In genomic region chr1:76005755-76006154, GRCh38 we compare ENCODE assay signal across 17 cellular contexts.
DNase-seq lines count a peak whose midpoint lies in the region; ATAC-seq and TF ChIP-seq lines count a peak whose summit lies in the region.
"Had no signal": no experiment of that assay in that cellular context is flagged by ENCODE, and none has a peak within 500 bp of the region (broad histone marks: within the 10 kb centered on the region; RNA-seq: fewer than 3 reads in every experiment).

No MANE protein-coding gene starts in this region.

- 62% methylated on average over 4 of the region's 4 CpGs for WGBS in hepatocyte (ENCODE audit: low lambda C conversion rate, missing lambda C conversion rate)

- no peak overlapping the region for H3K9ac ChIP-seq in adipocyte (ENCODE audit: low read length)

- no peak for TF ChIP-seq CTCF in hepatocyte (IDR thresholded peaks at IDR 0.05; ENCODE audit: poor library complexity)

- TF ChIP-seq POLR2A in GM18505 (IDR thresholded peaks at IDR 0.05; ENCODE audit: borderline replicate concordance, extremely low read depth, insufficient read depth, insufficient read length): no peak

- DNase-seq in Ammon's horn (ENCODE audit: low spot score) (peak; percentile 11), NCI-H446 treated with DMSO at 0.1 percent for 48 hours (lab: John Stamatoyannopoulos, UW) (peak; percentile 52), adipocyte (ENCODE audit: low read depth) (peak; percentile 11), hepatocyte (ENCODE audit: low spot score) (no peak), HuH-7 (ENCODE audit: low spot score) (no peak), DMS153 (lab: John Stamatoyannopoulos, UW) (no peak)
- DNase-seq: 8988T, GF-D8, GOT3, NCI-H1105, NCI-H2029 treated with DMSO at 0.1 percent for 48 hours, NCI-H748 treated with DMSO at 0.1 percent for 48 hours, Peyer's patch had no signal

- H3K4me1 ChIP-seq in adipocyte (ENCODE audit: control insufficient read depth, insufficient read depth, low read length) (peaks cover 15% of the 10 kb centered on the region), hepatocyte (ENCODE audit: insufficient read depth) (no peaks in the 10 kb centered on the region)
- H3K4me1 ChIP-seq: Peyer's patch had no signal

- no peaks in the 10 kb centered on the region for H4K20me1 ChIP-seq in hepatocyte (ENCODE audit: insufficient read depth, poor library complexity, severe bottlenecking)

- H3K36me3 ChIP-seq in adipocyte (ENCODE audit: control insufficient read depth, insufficient read depth, low read length, severe bottlenecking) (no peaks in the 10 kb centered on the region), hepatocyte (replicated peaks; ENCODE audit: insufficient read depth, low read depth) (no peaks in the 10 kb centered on the region)
- H3K36me3 ChIP-seq: Peyer's patch, SJCRH30 had no signal

- no peaks in the 10 kb centered on the region for H3K79me2 ChIP-seq in hepatocyte

- no peak overlapping the region for H3K4me3 ChIP-seq in adipocyte (ENCODE audit: low read length)
- H3K4me3 ChIP-seq in hepatocyte: no peak overlapping the region
- H3K4me3 ChIP-seq: Peyer's patch, SJCRH30 had no signal

- no peaks in the 10 kb centered on the region for H3K9me2 ChIP-seq in hepatocyte (replicated peaks; ENCODE audit: insufficient read depth)

- peak overlapping the region; percentile 16 for H3K27ac ChIP-seq in hepatocyte
- H3K27ac ChIP-seq: Peyer's patch, SJCRH30 had no signal

- no peak overlapping the region for H2AFZ ChIP-seq in hepatocyte

- H3K27me3 ChIP-seq in adipocyte (replicated peaks; ENCODE audit: control insufficient read depth, insufficient read depth, low read length) (peaks cover 5% of the 10 kb centered on the region), hepatocyte (no peaks in the 10 kb centered on the region)
- H3K27me3 ChIP-seq: Peyer's patch, SJCRH30 had no signal

- H3K9me3 ChIP-seq in adipocyte (ENCODE audit: control insufficient read depth, low read length) (no peaks in the 10 kb centered on the region), hepatocyte (ENCODE audit: low read depth) (no peaks in the 10 kb centered on the region)
- H3K9me3 ChIP-seq: Peyer's patch, SJCRH30 had no signal

- H3K4me2 ChIP-seq in hepatocyte: peak overlapping the region; percentile 10

- ATAC-seq in GM18505 (IDR thresholded peaks at IDR 0.05; ENCODE audit: unreplicated experiment) (no peak), GM21786 (IDR thresholded peaks at IDR 0.05; ENCODE audit: unreplicated experiment) (no peak)
- ATAC-seq: HCT116 had no signal

Comparison
In these comparisons a context has a peak if more than half of its experiments do, and no peak if none do; other contexts are left out.
1. DNase-seq: peak in Ammon's horn (single experiment), NCI-H446 treated with DMSO at 0.1 percent for 48 hours (single experiment) and adipocyte (single experiment); none in hepatocyte (single experiment), HuH-7 (single experiment) and DMS153 (single experiment).